20 cellular contexts compared by ENCODE assay signal in genomic region chr7:157481389-157481788, GRCh38.
"Had no signal": no experiment of that assay in that cellular context is flagged by ENCODE, and none has a peak within 500 bp of the region (broad histone marks: within the 10 kb centered on the region; RNA-seq: fewer than 3 reads in every experiment).

No MANE protein-coding gene starts in this region.

- H3K27me3 ChIP-seq: neutrophil, upper lobe of left lung, vagina had no signal

- H3K4me3 ChIP-seq: esophagus squamous epithelium, gastroesophageal sphincter, left ventricle myocardium inferior, lung, sigmoid colon, skin epidermis, upper lobe of left lung, vagina had no signal

- H3K27ac Mint-ChIP-seq: dendritic cell treated with granulocyte-macrophage colony-stimulating factor and Interleukin-4, amounts not matched to agents 40 ng/mL and 50 ng/mL, for 4 days; effector memory CD8-positive, alpha-beta T cell; immature natural killer cell; naive B cell; nephron had no signal

- H3K9me3 ChIP-seq: esophagus squamous epithelium, gastroesophageal sphincter, left ventricle myocardium inferior, neutrophil, sigmoid colon, upper lobe of left lung, vagina had no signal

- H3K36me3 ChIP-seq: esophagus squamous epithelium, gastroesophageal sphincter, left ventricle myocardium inferior, neutrophil, sigmoid colon, upper lobe of left lung, vagina had no signal

- DNase-seq: effector memory CD8-positive, alpha-beta T cell; esophagus squamous epithelium; foreskin fibroblast; glutamatergic neuron; immature natural killer cell; kidney; left cardiac atrium; left ventricle myocardium inferior; naive B cell; stimulated activated CD4-positive, alpha-beta T cell treated with anti-CD3 and anti-CD28 coated beads, Interleukin-12 subunit alpha, Interleukin-12 subunit beta, amount 100 ng/mL, for 4 hours; stimulated activated naive CD4-positive, alpha-beta T cell treated with Interleukin-2 at 50 U/mL for 16 hours; upper lobe of left lung had no signal

- H3K4me3 Mint-ChIP-seq: dendritic cell treated with granulocyte-macrophage colony-stimulating factor and Interleukin-4, amounts not matched to agents 40 ng/mL and 50 ng/mL, for 4 days; effector memory CD8-positive, alpha-beta T cell; immature natural killer cell; naive B cell; nephron had no signal

- H3K27ac ChIP-seq: esophagus squamous epithelium, gastroesophageal sphincter, left ventricle myocardium inferior, neutrophil, sigmoid colon, skin epidermis, upper lobe of left lung, vagina had no signal

- H3K36me3 Mint-ChIP-seq: immature natural killer cell, naive B cell had no signal

- H3K9me3 Mint-ChIP-seq: dendritic cell treated with granulocyte-macrophage colony-stimulating factor and Interleukin-4, amounts not matched to agents 40 ng/mL and 50 ng/mL, for 4 days; effector memory CD8-positive, alpha-beta T cell; nephron had no signal

- H3K4me1 ChIP-seq: esophagus squamous epithelium, gastroesophageal sphincter, left ventricle myocardium inferior, sigmoid colon, upper lobe of left lung, vagina had no signal

- H3K4me1 Mint-ChIP-seq: immature natural killer cell, nephron had no signal
